In genomic region chr1:93874025-93874651, GRCh38 we compare ENCODE assay signal across 8 cellular contexts. TPM values are rescaled to one million over a fixed set of nuclear protein-coding genes. Genes with fewer than 3 reads are reported as not detected.
DNase-seq lines count a peak whose midpoint lies in the region; ATAC-seq and TF ChIP-seq lines count a peak whose summit lies in the region.

No MANE protein-coding gene starts in this region.

- H3K4me3 ChIP-seq in BJ (ENCODE audit: low read depth, low read length) (no peak overlapping the region), SK-N-SH (ENCODE audit: low read depth in 2 of 2, low read length in 1 of 2) (no peak overlapping the region), fibroblast of pulmonary artery (replicated peaks; ENCODE audit: low read depth, low read length) (no peak overlapping the region), thyroid gland (replicated peaks in 1 of 3) (no peak overlapping the region)

- no peak overlapping the region for H3K4me2 ChIP-seq in SK-N-SH

- ATAC-seq in GM21825 (IDR thresholded peaks at IDR 0.05; ENCODE audit: unreplicated experiment): no peak

- H3K4me1 ChIP-seq in SK-N-SH (ENCODE audit: control insufficient read depth in 1 of 2, insufficient read depth in 2 of 2, low read depth in 1 of 2, low read length in 1 of 2) (peaks cover 5 to 11% of the 10 kb centered on the region in 2 experiments; a peak in 3 of 4 replicates), thyroid gland (peaks cover 4 to 8% of the 10 kb centered on the region in 2 donors)

- peaks cover 12% of the 10 kb centered on the region; the same call in 1 of the 2 replicates for H4K20me1 ChIP-seq in SK-N-SH (ENCODE audit: insufficient read depth)

- CTCF ChIA-PET in BJ (lab: Yijun Ruan, JAX): no interaction called here
- CTCF ChIA-PET in SK-N-SH (lab: Yijun Ruan, JAX): interaction anchor here (0.6 to 1.1 kb wide), 4 partner anchors 9 to 60 kb away, joined by 3 read pairs; no protein-coding TSS in a partner anchor

- H3K9me2 ChIP-seq in SK-N-SH: no peaks in the 10 kb centered on the region

- H3K36me3 ChIP-seq in BJ (ENCODE audit: control insufficient read depth, insufficient read depth, low read length) (peaks cover 6% of the 10 kb centered on the region), SK-N-SH (replicated peaks in 1 of 2; ENCODE audit: control insufficient read depth in 1 of 2, insufficient read depth in 2 of 2, low read length in 1 of 2) (peaks cover 81% of the 10 kb centered on the region in 2 experiments), thyroid gland (peaks cover 59 to 70% of the 10 kb centered on the region in 2 donors)

- H3K9ac ChIP-seq in SK-N-SH: no peak overlapping the region

- peak; percentile 44 for TF ChIP-seq CTCF in BJ (IDR thresholded peaks at IDR 0.05; ENCODE audit: insufficient read depth, low read depth, low read length)
- TF ChIP-seq CTCF in GM20000 (IDR thresholded peaks at IDR 0.05; ENCODE audit: extremely low read depth, missing control alignments): peak; percentile 20
- peak; percentile 82 for TF ChIP-seq CTCF in SK-N-SH (IDR thresholded peaks at IDR 0.05)
- TF ChIP-seq CTCF in fibroblast of pulmonary artery (IDR thresholded peaks at IDR 0.05; ENCODE audit: low read length, missing control alignments): peak; percentile 71
- peak in 4 of 6 experiments; percentile 28 to 43 (median 38) for TF ChIP-seq CTCF in thyroid gland (IDR thresholded peaks at IDR 0.05)

- intact Hi-C loops in thyroid gland (cut with DNase I): no loop called here

- H3K27ac ChIP-seq in SK-N-SH (ENCODE audit: low read depth in 2 of 2, low read length in 1 of 2): peak overlapping the region in 1 of 2 experiments; percentile 13; a peak in 1 of 4 replicates
- no peak overlapping the region for H3K27ac ChIP-seq in thyroid gland

- TF ChIP-seq POLR2A in thyroid gland (IDR thresholded peaks at IDR 0.05): no peak

- peak; percentile 73 for TF ChIP-seq RAD21 in SK-N-SH (IDR thresholded peaks at IDR 0.05; ENCODE audit: low read length)

- 77% methylated on average over 3 of the region's 3 CpGs for WGBS in SK-N-SH (ENCODE audit: low lambda C conversion rate)
- 72 to 74% methylated on average over 3 of the region's 3 CpGs for WGBS in thyroid gland, 2 donors

- no peak for DNase-seq in BJ (ENCODE audit: low read depth)
- no peak for DNase-seq in GM20000 (ENCODE audit: low spot score)
- peak; percentile 33 for DNase-seq in SK-N-SH
- peak; percentile 68 for DNase-seq in fibroblast of pulmonary artery (ENCODE audit: low read depth)
- no peak for DNase-seq in thyroid gland
- DNase-seq in LoVo (ENCODE audit: low spot score): no peak
- no peak for DNase-seq in activated effector memory CD4-positive, alpha-beta T cell treated with Interleukin-2 at 50 U/mL for 16 hours

- H3K79me2 ChIP-seq in SK-N-SH (ENCODE audit: insufficient read depth): peaks cover 68% of the 10 kb centered on the region

- TF ChIP-seq EP300 in SK-N-SH (IDR thresholded peaks at IDR 0.05; ENCODE audit: borderline replicate concordance in 1 of 2, low read depth in 1 of 2, low read length in 1 of 2): no peak

- H3K9me3 ChIP-seq in SK-N-SH (no peaks in the 10 kb centered on the region), thyroid gland (no peaks in the 10 kb centered on the region)

- H3K27me3 ChIP-seq in BJ (ENCODE audit: control insufficient read depth, insufficient read depth, low read length): no peaks in the 10 kb centered on the region
- H3K27me3 ChIP-seq in SK-N-SH (ENCODE audit: insufficient read depth): no peaks in the 10 kb centered on the region
- H3K27me3 ChIP-seq in thyroid gland: no peaks in the 10 kb centered on the region

- H3F3A ChIP-seq in SK-N-SH (replicated peaks; ENCODE audit: insufficient read depth): peaks cover 35% of the 10 kb centered on the region

- H2AFZ ChIP-seq in SK-N-SH (ENCODE audit: low read depth): no peak overlapping the region

- POLR2A ChIA-PET in BJ (lab: Charles Lee) (no interaction called here), SK-N-SH (lab: Yijun Ruan, JAX) (no interaction called here)

TF ChIP-seq in SK-N-SH, 30 proteins besides CTCF, POLR2A, EP300 and RAD21:
- TF ChIP-seq CHD2 (IDR thresholded peaks at IDR 0.05; ENCODE audit: low read length, partially characterized antibody) (no peak), SIN3A (IDR thresholded peaks at IDR 0.05; ENCODE audit: borderline replicate concordance, low read depth, low read length) (no peak), GABPA (IDR thresholded peaks at IDR 0.05; ENCODE audit: low read depth) (no peak), SMC3 (IDR thresholded peaks at IDR 0.05; ENCODE audit: low read depth, low read length) (peak; percentile 52), IRF3 (IDR thresholded peaks at IDR 0.05; ENCODE audit: low read depth, low read length) (no peak)

RNA-seq across cellular contexts. Expression of gene DNTTIP2, which starts 4.9 kb away (rescaled TPM):
- polyA plus RNA-seq in BJ (2011; rRNA removed) (10.4 and 16.7 TPM in 2 replicates), SK-N-SH (2012; rRNA removed) (9.6 and 13.1 TPM in 2 replicates)
- 11.3 and 12.2 TPM in 2 replicates for polyA minus RNA-seq in BJ (2011; rRNA and poly(A)+ RNA removed)
- polyA plus RNA-seq in SK-N-SH (2012; cell fraction: cytosol; rRNA removed): 16.6 and 25.8 TPM in 2 replicates
- 10.3 and 18.0 TPM in 2 replicates for polyA plus RNA-seq in SK-N-SH (2012; cell fraction: nucleus; rRNA removed)
- 10 to 100 TPM; 21.9 to 32.0 (median 27.2) TPM for total RNA-seq in thyroid gland

RNA-seq across cellular contexts. Expression of gene GCLM, which starts 35.1 kb away (rescaled TPM):
- 19.1 and 35.1 TPM in 2 replicates for polyA plus RNA-seq in BJ (2011; rRNA removed)
- 15.2 and 18.2 TPM in 2 replicates for polyA minus RNA-seq in BJ (2011; rRNA and poly(A)+ RNA removed)
- polyA plus RNA-seq in SK-N-SH (2012; rRNA removed): 9.4 and 12.3 TPM in 2 replicates
- 15.8 and 16.1 TPM in 2 replicates for polyA plus RNA-seq in SK-N-SH (2012; cell fraction: cytosol; rRNA removed)
- polyA plus RNA-seq in SK-N-SH (2012; cell fraction: nucleus; rRNA removed): 4.0 and 9.9 TPM in 2 replicates
- total RNA-seq in thyroid gland: 10 to 100 TPM; 27.0 to 56.2 (median 43.4) TPM

Comparison
In these comparisons a context has a peak if more than half of its experiments do, and no peak if none do; other contexts are left out.
1. DNase-seq: peak in SK-N-SH (single experiment) and fibroblast of pulmonary artery (single experiment); none in BJ (single experiment), GM20000 (single experiment), thyroid gland (0 of 2), LoVo (single experiment) and activated effector memory CD4-positive, alpha-beta T cell treated with Interleukin-2 at 50 U/mL for 16 hours (single experiment).
2. CTCF ChIP-seq: peak in every context shown above with its lines; median percentile 82 in SK-N-SH; 71 in fibroblast of pulmonary artery; 44 in BJ; 38 in thyroid gland; 20 in GM20000.